Comparison of ENCODE assay signal across 17 cellular contexts in the genomic region with DNA sequence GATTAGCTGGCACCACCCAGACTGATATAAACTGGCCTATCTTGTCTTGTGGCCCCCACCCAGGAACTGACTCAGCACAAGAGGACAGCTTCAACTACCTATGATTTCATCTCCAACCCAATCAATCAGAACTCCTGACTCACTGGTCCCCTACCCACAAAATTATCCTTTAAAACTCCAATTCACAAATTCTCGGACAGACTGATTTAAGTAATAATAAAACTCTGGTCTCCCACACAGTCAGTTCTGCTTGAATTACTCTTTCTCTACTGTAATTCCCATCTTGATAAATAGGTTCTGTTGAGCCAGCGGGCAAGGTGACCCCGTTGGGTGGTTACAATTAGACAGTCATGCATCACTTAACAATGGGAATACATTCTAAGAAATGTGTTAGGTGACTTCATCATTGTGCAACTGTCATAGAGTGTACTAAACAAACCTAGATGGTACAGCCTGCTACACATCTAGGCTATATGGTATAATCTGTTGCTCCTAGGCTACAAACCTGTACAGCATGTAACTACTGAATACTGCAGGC. TPM values are rescaled to one million over a fixed set of nuclear protein-coding genes. Genes with fewer than 3 reads are reported as not detected.
A peak's percentile ranks its signal among the peaks of the same experiment; 100 is the strongest.
DNase-seq lines count a peak whose midpoint lies in the region; ATAC-seq, FAIRE-seq and TF ChIP-seq lines count a peak whose summit lies in the region.
"Had no signal": no experiment of that assay in that cellular context is flagged by ENCODE, and none has a peak within 500 bp of the region (broad histone marks: within the 10 kb centered on the region; RNA-seq: fewer than 3 reads in every experiment).

No MANE protein-coding gene starts in this region.

- peaks cover 9 to 22% of the 10 kb centered on the region in 2 donors for H3K36me3 Mint-ChIP-seq in stimulated activated naive B cell treated with anti-CD40 and anti-IgM and Interleukin-4, amounts not matched to agents 10 μg/mL and 1 μg/mL and 100 μg/mL, for 72 hours

- no peak for TF ChIP-seq RAD21 in GM12878 (IDR thresholded peaks at IDR 0.05; ENCODE audit: insufficient read depth, low read depth, low read length)

- SMC1A ChIA-PET in GM12878 (lab: Charles Lee; ENCODE audit: uncharacterized antibody, unreplicated experiment), result interaction anchor here (1.0 kb wide), 1 partner anchor 12 kb away, joined by 3 read pairs; no protein-coding TSS in a partner anchor

- no peak for FAIRE-seq in GM12878 (lab: Jason Lieb, UNC)

- CTCF ChIA-PET in HEK293 (lab: Yijun Ruan, JAX) (no interaction called here), GM12878 (lab: Yijun Ruan, JAX) (no interaction called here)

- intact Hi-C loops in GM12878 (cut with micrococcal nuclease; ENCODE audit: unreplicated experiment) (no loop called here), transverse colon (cut with DNase I; ENCODE audit: low total_unique reads) (no loop called here)

- H3K4me1 ChIP-seq in HEK293 (ENCODE audit: control insufficient read depth, insufficient read depth, low read length) (0 out of 2 replicates have a peak, but pooled peaks cover 3% of the 10 kb centered on the region), GM12878 (ENCODE audit: control insufficient read depth, insufficient read depth, low read length) (no peaks in the 10 kb centered on the region), transverse colon (peaks cover 4 to 35% (median 7%) of the 10 kb centered on the region in 4 donors), suprapubic skin (peaks cover 13% of the 10 kb centered on the region)

- no peak overlapping the region for H3K9ac ChIP-seq in GM12878 (ENCODE audit: control insufficient read depth, insufficient read depth, low read length)

- H3K27me3 ChIP-seq in GM12878 (replicated peaks in 1 of 2; ENCODE audit: control insufficient read depth in 2 of 2, insufficient read depth in 2 of 2, low read length in 1 of 2) (no peaks in the 10 kb centered on the region), transverse colon (no peaks in the 10 kb centered on the region), suprapubic skin (no peaks in the 10 kb centered on the region)
- H3K27me3 ChIP-seq: ascending aorta had no signal

- TF ChIP-seq EP300 in GM12878 (IDR thresholded peaks at IDR 0.05; ENCODE audit: borderline replicate concordance in 1 of 2, control insufficient read depth in 1 of 2, low read depth in 2 of 2, low read length in 2 of 2), result no peak
- no peak for TF ChIP-seq EP300 in transverse colon (IDR thresholded peaks at IDR 0.05; ENCODE audit: low read depth)
- TF ChIP-seq EP300 in suprapubic skin (IDR thresholded peaks at IDR 0.05), result no peak

- H4K20me1 ChIP-seq in GM12878 (ENCODE audit: control insufficient read depth, insufficient read depth), result no peaks in the 10 kb centered on the region

- in situ Hi-C loops in GM12878 (cut with MboI), result no loop called here
- in situ Hi-C loops in transverse colon (cut with MboI; ENCODE audit: low pct_ligation_motif_present in 1 of 4, low pct_unique_long_range_greater_than_20kb in 1 of 4, low sequenced_read_pairs in 3 of 4), result no loop called here

- no peak overlapping the region for H3K4me3 Mint-ChIP-seq in stimulated activated naive B cell treated with anti-CD40 and anti-IgM and Interleukin-4, amounts not matched to agents 10 μg/mL and 1 μg/mL and 100 μg/mL, for 72 hours
- H3K4me3 Mint-ChIP-seq: activated T-cell treated with anti-CD3 and anti-CD28 coated beads, Interleukin-2, amount 50 U/mL, for 4 hours; naive thymus-derived CD4-positive, alpha-beta T cell had no signal

- peaks cover 0 to 2% of the 10 kb centered on the region in 2 donors for H3K9me3 Mint-ChIP-seq in stimulated activated naive B cell treated with anti-CD40 and anti-IgM and Interleukin-4, amounts not matched to agents 10 μg/mL and 1 μg/mL and 100 μg/mL, for 72 hours
- H3K9me3 Mint-ChIP-seq: activated T-cell treated with anti-CD3 and anti-CD28 coated beads, Interleukin-2, amount 50 U/mL, for 4 hours had no signal

- H2AFZ ChIP-seq in GM12878 (ENCODE audit: control insufficient read depth, low read depth, low read length), result no peak overlapping the region

- POLR2A ChIA-PET in HEK293 (lab: Yijun Ruan, JAX) (no interaction called here), GM12878 (lab: Charles Lee) (no interaction called here)

- TF ChIP-seq POLR2A in GM12878 (IDR thresholded peaks at IDR 0.05; ENCODE audit: low read depth, low read length) (no peak), transverse colon (IDR thresholded peaks at IDR 0.05) (no peak), suprapubic skin (IDR thresholded peaks at IDR 0.05) (no peak)

- H3K4me3 ChIP-seq in HEK293 (ENCODE audit: low read depth, low read length), result no peak overlapping the region
- H3K4me3 ChIP-seq in GM12878, result no peak overlapping the region
- no peak overlapping the region for H3K4me3 ChIP-seq in transverse colon
- no peak overlapping the region for H3K4me3 ChIP-seq in suprapubic skin
- H3K4me3 ChIP-seq: ascending aorta had no signal

- H3K27ac Mint-ChIP-seq in stimulated activated naive B cell treated with anti-CD40 and anti-IgM and Interleukin-4, amounts not matched to agents 10 μg/mL and 1 μg/mL and 100 μg/mL, for 72 hours, result no peak overlapping the region

- no peaks in the 10 kb centered on the region for H3K9me3 ChIP-seq in HEK293 (ENCODE audit: control insufficient read depth, insufficient read depth, low read depth, low read length)
- H3K9me3 ChIP-seq in GM12878 (replicated peaks; ENCODE audit: control insufficient read depth, insufficient read depth, low read length), result no peaks in the 10 kb centered on the region
- no peaks in the 10 kb centered on the region for H3K9me3 ChIP-seq in transverse colon
- no peaks in the 10 kb centered on the region for H3K9me3 ChIP-seq in suprapubic skin
- H3K9me3 ChIP-seq: ascending aorta had no signal

- no peak for ATAC-seq in GM12878
- ATAC-seq in stimulated activated naive B cell treated with anti-CD40 and anti-IgM and Interleukin-4, amounts not matched to agents 10 μg/mL and 1 μg/mL and 100 μg/mL, for 72 hours (replicated peaks), result no peak
- ATAC-seq: activated T-cell treated with anti-CD3 and anti-CD28 coated beads, Interleukin-2, amount 50 U/mL, for 4 hours; naive thymus-derived CD4-positive, alpha-beta T cell had no signal

- H3K36me3 ChIP-seq in HEK293 (ENCODE audit: control insufficient read depth in 2 of 2, insufficient read depth in 1 of 2, low read length in 2 of 2), result peaks cover 0 to 3% of the 10 kb centered on the region in 2 experiments; a peak in 2 of 3 replicates
- no peaks in the 10 kb centered on the region; a peak in 2 of 4 replicates for H3K36me3 ChIP-seq in GM12878 (ENCODE audit: control insufficient read depth in 2 of 2, insufficient read depth in 2 of 2, low read length in 1 of 2)
- H3K36me3 ChIP-seq in transverse colon, result no peaks in the 10 kb centered on the region
- H3K36me3 ChIP-seq in suprapubic skin, result no peaks in the 10 kb centered on the region
- H3K36me3 ChIP-seq: ascending aorta had no signal

- WGBS in GM12878 (ENCODE audit: insufficient coverage, insufficient replicate concordance, low lambda C conversion rate, missing lambda C conversion rate), result 98% methylated on average over 3 of the region's 3 CpGs
- 89 to 92% methylated on average over 3 of the region's 3 CpGs for WGBS in transverse colon (ENCODE audit: low coverage in 1 of 2), 2 donors
- WGBS in suprapubic skin, result 87% methylated on average over 3 of the region's 3 CpGs

- H3K27ac ChIP-seq in HEK293 (ENCODE audit: extremely low read depth, low read depth, low read length) (no peak overlapping the region), GM12878 (ENCODE audit: control insufficient read depth, insufficient read depth) (no peak overlapping the region), transverse colon (no peak overlapping the region), suprapubic skin (no peak overlapping the region)
- H3K27ac ChIP-seq: ascending aorta had no signal

- BruUV-seq in GM12878 (replicated peaks; lab: Mats Ljungman, UMichigan), result no TSS peak

- H3K4me2 ChIP-seq in GM12878 (ENCODE audit: control insufficient read depth, insufficient read depth), result peak overlapping the region; percentile 3; the same call in 1 of the 2 replicates

- no peaks in the 10 kb centered on the region for H3K27me3 Mint-ChIP-seq in stimulated activated naive B cell treated with anti-CD40 and anti-IgM and Interleukin-4, amounts not matched to agents 10 μg/mL and 1 μg/mL and 100 μg/mL, for 72 hours
- H3K27me3 Mint-ChIP-seq: naive thymus-derived CD4-positive, alpha-beta T cell had no signal

- DNase-seq in A172 (ENCODE audit: low spot score) (peak; percentile 70), GM12878 (ENCODE audit: low read depth, low spot score) (no peak), left kidney (ENCODE audit: low read depth, low spot score) (peak; percentile 52), transverse colon (no peak), suprapubic skin (ENCODE audit: low spot score in 2 of 2) (no peak), superior temporal gyrus (ENCODE audit: extremely low spot score) (no peak)
- no peak for DNase-seq in stimulated activated naive B cell treated with anti-CD40 and anti-IgM and Interleukin-4, amounts not matched to agents 10 μg/mL and 1 μg/mL and 100 μg/mL, for 72 hours
- DNase-seq: activated CD4-positive, alpha-beta T cell treated with anti-CD3 and anti-CD28 coated beads for 1 hour; activated T-cell treated with anti-CD3 and anti-CD28 coated beads, Interleukin-2, amount 50 U/mL, for 4 hours; islet precursor cell; naive thymus-derived CD4-positive, alpha-beta T cell; NCI-H1105 treated with DMSO at 0.1 percent for 48 hours; NCI-H446 treated with DMSO at 0.1 percent for 48 hours; OCI-M1; right cardiac atrium had no signal

- H3K4me1 Mint-ChIP-seq in stimulated activated naive B cell treated with anti-CD40 and anti-IgM and Interleukin-4, amounts not matched to agents 10 μg/mL and 1 μg/mL and 100 μg/mL, for 72 hours, result peaks cover 19 to 41% of the 10 kb centered on the region in 2 donors

- RAD21 ChIA-PET in GM12878 (lab: Charles Lee; ENCODE audit: unreplicated experiment), result no interaction called here

- H3K79me2 ChIP-seq in GM12878 (ENCODE audit: control insufficient read depth, insufficient read depth, low read length), result peaks cover 57% of the 10 kb centered on the region

- TF ChIP-seq CTCF in HEK293 (tag by site-specific recombination; IDR thresholded peaks at IDR 0.05) (no peak), GM12878 (IDR thresholded peaks at IDR 0.05 in 2 of 3, conservative IDR thresholded peaks at IDR 0.05 in 1 of 3; ENCODE audit: control insufficient read depth in 2 of 3, extremely low read depth in 1 of 3, insufficient read depth in 1 of 3, low read depth in 3 of 3, low read length in 3 of 3) (no peak), transverse colon (IDR thresholded peaks at IDR 0.05) (no peak), suprapubic skin (IDR thresholded peaks at IDR 0.05) (no peak)

RNA-seq across cellular contexts. Expression of a gene that starts 48.1 kb away (rescaled TPM):
- 66.0 and 87.0 TPM in 2 replicates for total RNA-seq in A172 (2014; rRNA removed; shearing (Covaris generic))
- total RNA-seq in GM12878 (2013; cell fraction: nucleolus; rRNA removed), result 186 and 198 TPM in 2 replicates
- 31.9 and 35.6 TPM in 2 replicates for total RNA-seq in GM12878 (2014; rRNA removed)
- 32.8 and 35.0 TPM in 2 replicates for total RNA-seq in GM12878 (2014; rRNA removed; fragmentation: Illumina TruSeq; extraction: Trizol)
- 145 and 147 TPM in 2 replicates for total RNA-seq in GM12878 (2021)
- polyA plus RNA-seq in GM12878 (2011; ENCODE audit: low read depth), result 38.8 TPM
- polyA plus RNA-seq in GM12878 (2011; rRNA removed), result 29.7 and 44.3 TPM in 2 replicates
- polyA plus RNA-seq in GM12878 (2011; cell fraction: cytosol; rRNA removed), result 31.4 and 39.7 TPM in 2 replicates
- polyA plus RNA-seq in GM12878 (2011; cell fraction: nucleus; rRNA removed), result 92.4 and 104 TPM in 2 replicates
- polyA plus RNA-seq in GM12878 (2012), result 74.5 and 85.2 TPM in 2 replicates
- polyA plus RNA-seq in GM12878 (2014; fragmentation: Illumina TruSeq; extraction: Trizol), result 80.0 and 85.6 TPM in 2 replicates
- polyA plus RNA-seq in GM12878 (2014; fragmentation: Nextera tagmentation; extraction: Ambion mirVana), result 10 to 100 TPM; 22.2 to 29.1 TPM
- polyA plus RNA-seq in GM12878 (2014; rRNA removed), result 50.1 and 65.0 TPM in 2 replicates
- 10 to 100 TPM; 95.9 to 96.4 TPM for polyA plus RNA-seq in GM12878 (2016; fragmentation: Nextera tagmentation; extraction: Ambion mirVana)
- polyA minus RNA-seq in GM12878 (2011; rRNA and poly(A)+ RNA removed), result 42.6 and 45.9 TPM in 2 replicates
- polyA minus RNA-seq in GM12878 (2011; cell fraction: cytosol; rRNA and poly(A)+ RNA removed), result 32.7 and 39.6 TPM in 2 replicates
- polyA minus RNA-seq in GM12878 (2011; cell fraction: nucleus; rRNA and poly(A)+ RNA removed), result 23.9 and 44.0 TPM in 2 replicates
- 100 to 1,000 TPM in 1 of 4 donors, 10 to 100 TPM in 3; 68.8 to 148 (median 82.9) TPM for total RNA-seq in transverse colon
- total RNA-seq in suprapubic skin, result 100 to 1,000 TPM; 132 to 162 (median 144) TPM

Comparison
In these comparisons a context has a peak if more than half of its experiments do, and no peak if none do; other contexts are left out.
1. DNase-seq: peak in A172 (single experiment) and left kidney (single experiment); none in GM12878 (single experiment), transverse colon (single experiment), suprapubic skin (0 of 2), stimulated activated naive B cell treated with anti-CD40 and anti-IgM and Interleukin-4, amounts not matched to agents 10 μg/mL and 1 μg/mL and 100 μg/mL, for 72 hours (single experiment) and superior temporal gyrus (single experiment).